ENCODE assay signal across 9 cellular contexts in the genomic region with DNA sequence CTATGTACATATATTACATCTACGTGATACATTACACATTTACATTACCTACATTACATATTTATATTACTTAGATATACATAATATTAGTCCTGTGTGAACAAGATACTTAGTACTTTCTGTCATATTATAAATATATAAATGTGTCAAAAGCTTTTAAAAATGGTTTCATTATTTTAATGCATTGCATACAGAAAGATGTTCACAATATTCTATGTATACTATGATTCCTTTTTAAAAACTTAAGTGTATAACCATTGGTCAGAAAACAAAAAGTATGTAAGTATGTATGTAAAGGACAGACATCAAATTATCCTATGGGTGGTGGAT. TPM values are rescaled to one million over a fixed set of nuclear protein-coding genes. Genes with fewer than 3 reads are reported as not detected.
DNase-seq lines count a peak whose midpoint lies in the region; ATAC-seq and TF ChIP-seq lines count a peak whose summit lies in the region.
"Had no signal": no experiment of that assay in that cellular context is flagged by ENCODE, and none has a peak within 500 bp of the region (broad histone marks: within the 10 kb centered on the region; RNA-seq: fewer than 3 reads in every experiment).

No MANE protein-coding gene starts in this region.

- peak overlapping the region; percentile 90 for H3K4me3 ChIP-seq in CD8-positive, alpha-beta T cell (ENCODE audit: low read depth, low read length)
- H3K4me3 ChIP-seq in PC-3 (ENCODE audit: low read length) (peak overlapping the region; percentile 91), endodermal cell (ENCODE audit: low read length) (peak overlapping the region; percentile 94), ovary (peak overlapping the region; percentile 83)

- peak overlapping the region; percentile 93 for H2AFZ ChIP-seq in PC-3 (ENCODE audit: low read length)

- no peaks in the 10 kb centered on the region for H4K20me1 ChIP-seq in PC-3 (ENCODE audit: low read length)

- no peaks in the 10 kb centered on the region for H3K9me2 ChIP-seq in PC-3 (replicated peaks; ENCODE audit: low read length)

- intact Hi-C loops in CD8-positive, alpha-beta T cell (cut with DNase I, micrococcal nuclease), result loop anchor here (2.0 to 10.0 kb wide), 10 partner anchors 388 to 1897 kb away; partner anchors contain the start of genes C11orf71 (in 1 of the 2), CFAP68 (in 1 of the 2), DIXDC1 (in 1 of the 2) and FDXACB1 (in 1 of the 2)
- intact Hi-C loops in PC-3 (cut with micrococcal nuclease) (no loop called here), ovary (cut with DNase I) (loop anchor here in 1 of 4 donors (10.0 kb wide), 1 partner anchor 459 kb away; the partner anchor contains the start of gene TTC12)

- H3K9me3 ChIP-seq in CD8-positive, alpha-beta T cell (ENCODE audit: low read length), result no peaks in the 10 kb centered on the region
- H3K9me3 ChIP-seq in PC-3 (ENCODE audit: low read length) (no peaks in the 10 kb centered on the region), endodermal cell (ENCODE audit: control insufficient read depth, low read length) (no peaks in the 10 kb centered on the region), ovary (no peaks in the 10 kb centered on the region)

- H3K4me3 Mint-ChIP-seq in CD8-positive, alpha-beta T cell, result peak overlapping the region; percentile 99
- peak overlapping the region; percentile 98 for H3K4me3 Mint-ChIP-seq in endodermal cell

- ATAC-seq in CD8-positive, alpha-beta T cell, result no peak
- ATAC-seq in PC-3, result no peak
- no peak for ATAC-seq in HG03439 (IDR thresholded peaks at IDR 0.05; ENCODE audit: unreplicated experiment)

- no peaks in the 10 kb centered on the region for H3K9me3 Mint-ChIP-seq in CD8-positive, alpha-beta T cell
- H3K9me3 Mint-ChIP-seq in endodermal cell, result no peaks in the 10 kb centered on the region

- CTCF ChIA-PET in CD8-positive, alpha-beta T cell (lab: Charles Lee), result interaction anchor here (1.2 to 1.5 kb wide), 2 partner anchors 59 to 470 kb away, joined by 4 read pairs; no protein-coding TSS in a partner anchor
- CTCF ChIA-PET in PC-3 (lab: Charles Lee), result no interaction called here

- H3K27me3 ChIP-seq in CD8-positive, alpha-beta T cell (ENCODE audit: insufficient read depth, low read length), result no peaks in the 10 kb centered on the region
- H3K27me3 ChIP-seq in PC-3 (ENCODE audit: low read length) (no peaks in the 10 kb centered on the region), endodermal cell (ENCODE audit: control insufficient read depth, insufficient read depth, low read length, poor library complexity, severe bottlenecking) (peaks cover 22% of the 10 kb centered on the region), ovary (no peaks in the 10 kb centered on the region)

- H3K27me3 Mint-ChIP-seq in CD8-positive, alpha-beta T cell (ENCODE audit: low read depth), result peaks cover under 1% of the 10 kb centered on the region
- H3K27me3 Mint-ChIP-seq in endodermal cell (ENCODE audit: insufficient read depth), result peaks cover 8% of the 10 kb centered on the region

- no peaks in the 10 kb centered on the region for H3K36me3 ChIP-seq in CD8-positive, alpha-beta T cell (ENCODE audit: insufficient read depth, low read length)
- H3K36me3 ChIP-seq in PC-3 (ENCODE audit: low read depth, low read length) (no peaks in the 10 kb centered on the region), endodermal cell (ENCODE audit: control insufficient read depth, insufficient read depth, low read length) (peaks cover 22% of the 10 kb centered on the region), ovary (no peaks in the 10 kb centered on the region)

- TF ChIP-seq CTCF in CD8-positive, alpha-beta T cell (IDR thresholded peaks at IDR 0.05), result peak; percentile 26
- TF ChIP-seq CTCF in PC-3 (conservative IDR thresholded peaks at IDR 0.05; ENCODE audit: low read depth, low read length) (no peak; the same call in 1 of the 2 replicates), endodermal cell (conservative IDR thresholded peaks at IDR 0.05) (peak; percentile 27), ovary (IDR thresholded peaks at IDR 0.05) (no peak), GM13976 (IDR thresholded peaks at IDR 0.05; ENCODE audit: borderline replicate concordance, control extremely low read depth, extremely low read depth, insufficient read depth, missing control alignments) (no peak)

- no peaks in the 10 kb centered on the region for H3F3A ChIP-seq in PC-3 (ENCODE audit: low read length, unreplicated experiment)

- peaks cover 26% of the 10 kb centered on the region for H3K4me1 Mint-ChIP-seq in CD8-positive, alpha-beta T cell (ENCODE audit: low read depth)
- H3K4me1 Mint-ChIP-seq in endodermal cell, result peaks cover 6% of the 10 kb centered on the region

- H3K79me2 ChIP-seq in PC-3 (ENCODE audit: low read length), result peaks cover 29% of the 10 kb centered on the region

- H3K36me3 Mint-ChIP-seq in CD8-positive, alpha-beta T cell, result peaks cover 15% of the 10 kb centered on the region
- peaks cover 7% of the 10 kb centered on the region for H3K36me3 Mint-ChIP-seq in endodermal cell (ENCODE audit: low read depth)

- no peak for DNase-seq in CD8-positive, alpha-beta T cell
- no peak for DNase-seq in PC-3
- no peak for DNase-seq in endodermal cell
- DNase-seq in ovary, result no peak
- DNase-seq in GM13976 (ENCODE audit: low spot score), result no peak
- DNase-seq in activated CD4-positive, alpha-beta T cell treated with anti-CD3 and anti-CD28 coated beads for 48 hours, result no peak
- DNase-seq in T1000 (lab: John Stamatoyannopoulos, UW), result no peak

- TF ChIP-seq EP300 in ovary (IDR thresholded peaks at IDR 0.05), result no peak

- H3K4me1 ChIP-seq in CD8-positive, alpha-beta T cell (ENCODE audit: insufficient read depth, low read length), result peaks cover 3% of the 10 kb centered on the region
- H3K4me1 ChIP-seq in PC-3 (ENCODE audit: insufficient read depth, low read length) (peaks cover 16% of the 10 kb centered on the region), endodermal cell (ENCODE audit: control insufficient read depth, insufficient read depth, low read length) (no peaks in the 10 kb centered on the region), ovary (ENCODE audit: insufficient read depth) (peaks cover 6% of the 10 kb centered on the region)

- BruUV-seq in PC-3 (replicated peaks; lab: Mats Ljungman, UMichigan), result no TSS peak

- H3K27ac ChIP-seq in CD8-positive, alpha-beta T cell (ENCODE audit: low read depth, low read length), result no peak overlapping the region
- H3K27ac ChIP-seq in PC-3 (ENCODE audit: low read length) (no peak overlapping the region), endodermal cell (ENCODE audit: low read depth, low read length) (no peak overlapping the region), ovary (no peak overlapping the region)

- H3K9ac ChIP-seq in PC-3 (ENCODE audit: low read length) (peak overlapping the region; percentile 94), endodermal cell (ENCODE audit: extremely low read depth, low read length, poor library complexity, severe bottlenecking) (no peak overlapping the region)

- in situ Hi-C loops in GM13976 (cut with MboI; ENCODE audit: low sequenced_read_pairs, unreplicated experiment), result no loop called here

- no CpG with 5 or more reads among the region's 1 CpG for WGBS in endodermal cell (ENCODE audit: insufficient coverage in 1 of 2, insufficient read length in 1 of 2), 2 experiments
- 0% methylated on average over 1 of the region's 1 CpG for WGBS in ovary, 3 donors

- peak overlapping the region; percentile 89 for H3K27ac Mint-ChIP-seq in CD8-positive, alpha-beta T cell
- peak overlapping the region; percentile 98 for H3K27ac Mint-ChIP-seq in endodermal cell

- POLR2A ChIA-PET in CD8-positive, alpha-beta T cell (lab: Charles Lee), result interaction anchor here (1.0 to 1.1 kb wide), 2 partner anchors 8 to 1548 kb away, joined by 3 read pairs; partner anchors contain the start of gene PTS
- POLR2A ChIA-PET in PC-3 (lab: Charles Lee; ENCODE audit: unreplicated experiment), result no interaction called here

- peak overlapping the region; percentile 85 for H3K4me2 ChIP-seq in PC-3 (ENCODE audit: low read length)

- TF ChIP-seq POLR2A in ovary (IDR thresholded peaks at IDR 0.05), result no peak

RNA-seq across cellular contexts. Expression of gene ZW10, which starts 0.6 kb away (rescaled TPM):
- 1 to 10 TPM; 2.6 to 2.8 TPM for total RNA-seq in CD8-positive, alpha-beta T cell
- total RNA-seq in PC-3 (2014; rRNA removed), result 36.5 and 38.4 TPM in 2 replicates
- 10 to 100 TPM; 24.1 to 26.4 TPM for total RNA-seq in endodermal cell
- 24.4 TPM for polyA plus RNA-seq in endodermal cell (2013, experiment 1 of 2)
- polyA plus RNA-seq in endodermal cell (2013, experiment 2 of 2), result 24.8 TPM
- 10 to 100 TPM in 4 of 7 donors, 1 to 10 TPM in 3; 8.9 to 12.6 (median 11.7) TPM for total RNA-seq in ovary
- polyA plus RNA-seq in ovary, result 10 to 100 TPM in 1 of 2 donors, 1 to 10 TPM in 1; 7.0 to 11.8 TPM

RNA-seq across cellular contexts. Expression of gene CLDN25, which starts 5.5 kb away (rescaled TPM):
- total RNA-seq in CD8-positive, alpha-beta T cell, result not detected
- total RNA-seq in PC-3 (2014; rRNA removed) (not detected in 2 replicates), endodermal cell (not detected), ovary (not detected)
- polyA plus RNA-seq in endodermal cell (2013, experiment 1 of 2), result not detected
- not detected for polyA plus RNA-seq in endodermal cell (2013, experiment 2 of 2)
- not detected for polyA plus RNA-seq in ovary
- total RNA-seq: dermis microvascular lymphatic vessel endothelial cell had no signal

Comparison
In these comparisons a context has a peak if more than half of its experiments do, and no peak if none do; other contexts are left out.
1. CTCF ChIP-seq: peak in CD8-positive, alpha-beta T cell (single experiment) and endodermal cell (single experiment); none in PC-3 (single experiment), ovary (0 of 3) and GM13976 (single experiment).
2. Peak in every context shown above with its lines, with median percentiles within 50 percentile points of each other: H3K4me3 ChIP-seq.